ENCODE assay signal across 17 cellular contexts in genomic region chr3:129615751-129616281, GRCh38. TPM values are rescaled to one million over a fixed set of nuclear protein-coding genes. Genes with fewer than 3 reads are reported as not detected.
DNase-seq lines count a peak whose midpoint lies in the region; ATAC-seq and TF ChIP-seq lines count a peak whose summit lies in the region.
"Had no signal": no experiment of that assay in that cellular context is flagged by ENCODE, and none has a peak within 500 bp of the region (broad histone marks: within the 10 kb centered on the region; RNA-seq: fewer than 3 reads in every experiment).

No MANE protein-coding gene starts in this region.

- H3K14ac ChIP-seq in neuronal stem cell (ENCODE audit: low read length) = peak overlapping the region; percentile 22

- H3K9me3 ChIP-seq in neuronal stem cell (replicated peaks in 1 of 2; ENCODE audit: control insufficient read depth in 2 of 2, insufficient read depth in 1 of 2, low read depth in 1 of 2, low read length in 2 of 2) (no peaks in the 10 kb centered on the region), tibial artery (no peaks in the 10 kb centered on the region)
- H3K9me3 ChIP-seq: prostate gland had no signal

- no CpG with 5 or more reads among the region's 8 CpGs for WGBS in neuronal stem cell (ENCODE audit: extremely low coverage in 2 of 2, insufficient read length in 2 of 2, insufficient replicate concordance in 1 of 2), 2 donors

- H3K4me2 ChIP-seq in neuronal stem cell (ENCODE audit: insufficient read depth, low read length, poor library complexity, severe bottlenecking) = no peak overlapping the region

- peak overlapping the region; percentile 58 for H3K18ac ChIP-seq in neuronal stem cell (ENCODE audit: low read length)

- H3K27me3 ChIP-seq in neuronal stem cell (ENCODE audit: control insufficient read depth in 3 of 3, insufficient read depth in 3 of 3, low read depth in 1 of 3, low read length in 3 of 3) (no peaks in the 10 kb centered on the region), tibial artery (no peaks in the 10 kb centered on the region), brain microvascular endothelial cell (replicated peaks) (no peaks in the 10 kb centered on the region)

- ATAC-seq in left ventricle myocardium superior = peak; percentile 36
- ATAC-seq in activated naive CD4-positive, alpha-beta T cell treated with anti-CD3 and anti-CD28 coated beads, Interleukin-2, amount 50 U/mL, for 72 hours = no peak

- H2BK12ac ChIP-seq in neuronal stem cell (ENCODE audit: low read length) = no peak overlapping the region

- H3K36me3 Mint-ChIP-seq in activated naive CD4-positive, alpha-beta T cell treated with anti-CD3 and anti-CD28 coated beads, Interleukin-2, amount 50 U/mL, for 72 hours = no peaks in the 10 kb centered on the region
- H3K36me3 Mint-ChIP-seq: naive B cell had no signal

- H2BK15ac ChIP-seq in neuronal stem cell (ENCODE audit: low read length) = peak overlapping the region; percentile 7

- no peak overlapping the region for H3K27ac ChIP-seq in neuronal stem cell (replicated peaks; ENCODE audit: low read length)
- H3K27ac ChIP-seq in tibial artery = peak overlapping the region; percentile 39 to 42
- no peak overlapping the region for H3K27ac ChIP-seq in brain microvascular endothelial cell
- H3K27ac ChIP-seq: prostate gland had no signal

- H3K23ac ChIP-seq in neuronal stem cell (ENCODE audit: low read depth, low read length, poor library complexity) = no peak overlapping the region

- peak in 43 of 76 experiments; percentile 6 to 60 (median 32) for DNase-seq in HUDEP-2 (lab: John Stamatoyannopoulos, UW; ENCODE audit: unreplicated experiment in 76 of 76)
- DNase-seq in left ventricle myocardium superior = peak; percentile 48
- no peak for DNase-seq in neuronal stem cell (ENCODE audit: low spot score)
- peak in 1 of 2 donors; percentile 73 for DNase-seq in tibial artery
- no peak for DNase-seq in brain microvascular endothelial cell
- no peak for DNase-seq in activated naive CD4-positive, alpha-beta T cell treated with anti-CD3 and anti-CD28 coated beads, Interleukin-2, amount 50 U/mL, for 72 hours (ENCODE audit: low spot score in 2 of 2)
- DNase-seq in retina = no peak
- DNase-seq in NOMO-1 treated with dmso at 0.1 percent for 144 hours (lab: John Stamatoyannopoulos, UW; ENCODE audit: unreplicated experiment) = no peak
- DNase-seq: activated B cell treated with CpG ODN at 0.5 μM for 24 hours; Calu3; central memory CD4-positive, alpha-beta T cell; naive B cell; NCI-H1694 treated with DMSO at 0.1 percent for 48 hours; NCI-H446 had no signal

- no peak overlapping the region for H2AFZ ChIP-seq in neuronal stem cell (ENCODE audit: low read length)

- H3K27ac Mint-ChIP-seq in activated naive CD4-positive, alpha-beta T cell treated with anti-CD3 and anti-CD28 coated beads, Interleukin-2, amount 50 U/mL, for 72 hours = no peak overlapping the region
- H3K27ac Mint-ChIP-seq: activated B cell treated with CpG ODN at 0.5 μM for 24 hours; stimulated activated naive CD8-positive, alpha-beta T cell treated with anti-CD3 and anti-CD28 coated beads, Interleukin-15, Interleukin-2, amounts not matched to agents 100 ng/mL and 50 ng/mL, for 24 hours; T-helper 1 cell treated with Interleukin-12 subunit alpha and Interleukin-12 subunit beta and Interleukin-4 antibody, amounts not matched to agents 30 μg/mL and 1 μg/mL, for 36 hours had no signal

- H3K4me3 ChIP-seq in neuronal stem cell (ENCODE audit: low read length in 2 of 2) = no peak overlapping the region
- no peak overlapping the region for H3K4me3 ChIP-seq in tibial artery
- H3K4me3 ChIP-seq in brain microvascular endothelial cell (ENCODE audit: low read depth, low read length) = no peak overlapping the region
- H3K4me3 ChIP-seq: prostate gland had no signal

- H3K9ac ChIP-seq in neuronal stem cell (ENCODE audit: low read depth, low read length, poor library complexity) = no peak overlapping the region

- intact Hi-C loops in left ventricle myocardium superior (cut with micrococcal nuclease) = no loop called here
- intact Hi-C loops in tibial artery (cut with DNase I; ENCODE audit: low total_unique reads) = no loop called here

- H3K4me1 ChIP-seq in neuronal stem cell (ENCODE audit: control insufficient read depth in 2 of 2, insufficient read depth in 1 of 2, low read depth in 1 of 2, low read length in 2 of 2) (peaks cover 9 to 19% of the 10 kb centered on the region in 2 donors), tibial artery (peaks cover 8 to 55% (median 32%) of the 10 kb centered on the region in 4 donors)
- H3K4me1 ChIP-seq: prostate gland had no signal

- H3K4ac ChIP-seq in neuronal stem cell (ENCODE audit: low read length) = no peak overlapping the region

- no peaks in the 10 kb centered on the region for H3K9me3 Mint-ChIP-seq in activated naive CD4-positive, alpha-beta T cell treated with anti-CD3 and anti-CD28 coated beads, Interleukin-2, amount 50 U/mL, for 72 hours
- H3K9me3 Mint-ChIP-seq: activated B cell treated with CpG ODN at 0.5 μM for 24 hours; naive B cell; stimulated activated naive CD8-positive, alpha-beta T cell treated with anti-CD3 and anti-CD28 coated beads, Interleukin-15, Interleukin-2, amounts not matched to agents 100 ng/mL and 50 ng/mL, for 24 hours; T-helper 1 cell treated with Interleukin-12 subunit alpha and Interleukin-12 subunit beta and Interleukin-4 antibody, amounts not matched to agents 30 μg/mL and 1 μg/mL, for 36 hours had no signal

- TF ChIP-seq CTCF in tibial artery (IDR thresholded peaks at IDR 0.05) = no peak
- TF ChIP-seq CTCF in brain microvascular endothelial cell (IDR thresholded peaks at IDR 0.05; ENCODE audit: low read depth, low read length, missing control alignments) = no peak

- peak overlapping the region; percentile 64 for H2AK5ac ChIP-seq in neuronal stem cell (ENCODE audit: low read depth, low read length)

- no peak overlapping the region for H2BK120ac ChIP-seq in neuronal stem cell (ENCODE audit: low read depth, low read length)

- in situ Hi-C loops in brain microvascular endothelial cell (cut with HindIII; ENCODE audit: low pct_ligation_motif_present, low sequenced_read_pairs) = no loop called here

- H4K8ac ChIP-seq in neuronal stem cell (ENCODE audit: low read depth, low read length) = no peak overlapping the region

- no peak overlapping the region for H4K91ac ChIP-seq in neuronal stem cell (ENCODE audit: low read depth, low read length, poor library complexity)

- no peaks in the 10 kb centered on the region for H3K36me3 ChIP-seq in neuronal stem cell (replicated peaks in 1 of 2; ENCODE audit: control insufficient read depth in 2 of 2, insufficient read depth in 2 of 2, low read length in 2 of 2)
- no peaks in the 10 kb centered on the region for H3K36me3 ChIP-seq in tibial artery
- no peaks in the 10 kb centered on the region for H3K36me3 ChIP-seq in brain microvascular endothelial cell (replicated peaks)
- H3K36me3 ChIP-seq: prostate gland had no signal

- peaks cover 2% of the 10 kb centered on the region for H3K79me1 ChIP-seq in neuronal stem cell (ENCODE audit: low read depth, low read length)

- no peak overlapping the region for H2BK5ac ChIP-seq in neuronal stem cell (ENCODE audit: low read length)

RNA-seq across cellular contexts. Expression of gene PLXND1, which starts 9.3 kb away (rescaled TPM):
- 56.6 TPM for total RNA-seq in left ventricle myocardium superior
- 43.7 TPM for polyA plus RNA-seq in neuronal stem cell (2013, experiment 1 of 2)
- 41.8 TPM for polyA plus RNA-seq in neuronal stem cell (2013, experiment 2 of 2)
- 1 to 10 TPM; 3.5 to 5.7 TPM for total RNA-seq in activated naive CD4-positive, alpha-beta T cell treated with anti-CD3 and anti-CD28 coated beads, Interleukin-2, amount 50 U/mL, for 72 hours

Comparison
In these comparisons a context has a peak if more than half of its experiments do, and no peak if none do; other contexts are left out.
1. DNase-seq: peak in HUDEP-2 (43 of 76) and left ventricle myocardium superior (single experiment); none in neuronal stem cell (single experiment), brain microvascular endothelial cell (single experiment), activated naive CD4-positive, alpha-beta T cell treated with anti-CD3 and anti-CD28 coated beads, Interleukin-2, amount 50 U/mL, for 72 hours (0 of 2), retina (single experiment) and NOMO-1 treated with dmso at 0.1 percent for 144 hours (single experiment).
2. H3K27ac ChIP-seq: peak in tibial artery (2 of 2); none in neuronal stem cell (single experiment) and brain microvascular endothelial cell (single experiment).